Comparison of ENCODE assay signal across 8 cellular contexts in genomic region chr16:1300664-1301476, GRCh38. TPM values are rescaled to one million over a fixed set of nuclear protein-coding genes. Genes with fewer than 3 reads are reported as not detected.
DNase-seq lines count a peak whose midpoint lies in the region; ATAC-seq and TF ChIP-seq lines count a peak whose summit lies in the region.

No MANE protein-coding gene starts in this region.

- peak; percentile 76 for ATAC-seq in CD8-positive, alpha-beta T cell
- ATAC-seq in HG02763 (IDR thresholded peaks at IDR 0.05; ENCODE audit: unreplicated experiment) (no peak), HG03571 (IDR thresholded peaks at IDR 0.05; ENCODE audit: unreplicated experiment) (no peak)

- H3K36me3 Mint-ChIP-seq in CD8-positive, alpha-beta T cell: no peaks in the 10 kb centered on the region

- H3K4me1 Mint-ChIP-seq in CD8-positive, alpha-beta T cell (ENCODE audit: low read depth): peaks cover 16% of the 10 kb centered on the region

- H3K9ac ChIP-seq in iPS-20b (ENCODE audit: low read depth, low read length): no peak overlapping the region

- CTCF ChIA-PET in CD8-positive, alpha-beta T cell (lab: Charles Lee): interaction anchor here (0.6 to 1.8 kb wide), 11 partner anchors 9 to 578 kb away, joined by 3 to 6 read pairs (median 3); partner anchors contain the start of gene MAPK8IP3

- H3K27ac Mint-ChIP-seq in CD8-positive, alpha-beta T cell: no peak overlapping the region

- POLR2A ChIA-PET in CD8-positive, alpha-beta T cell (lab: Charles Lee): interaction anchor here (0.8 kb wide), 1 partner anchor 32 kb away, joined by 4 read pairs; no protein-coding TSS in a partner anchor

- no peaks in the 10 kb centered on the region for H3K36me3 ChIP-seq in CD8-positive, alpha-beta T cell (ENCODE audit: insufficient read depth, low read length)
- H3K36me3 ChIP-seq in iPS-20b (ENCODE audit: insufficient read depth, low read depth, low read length): no peaks in the 10 kb centered on the region

- H3K27ac ChIP-seq in CD8-positive, alpha-beta T cell (ENCODE audit: low read depth, low read length): no peak overlapping the region
- no peak overlapping the region for H3K27ac ChIP-seq in iPS-20b (ENCODE audit: low read length)

- intact Hi-C loops in CD8-positive, alpha-beta T cell (cut with DNase I, micrococcal nuclease): loop anchor here in 1 of 2 experiments (2.0 to 10.0 kb wide), 4 partner anchors 42 to 666 kb away; partner anchors contain the start of genes CLCN7, METTL26, TMEM204 and WFIKKN1

- DNase-seq in CD8-positive, alpha-beta T cell: peak; percentile 56 to 86 (median 69)
- DNase-seq in HUDEP-2 (lab: John Stamatoyannopoulos, UW; ENCODE audit: unreplicated experiment in 76 of 76): peak in 55 of 76 experiments; percentile 6 to 71 (median 43)
- DNase-seq in T-helper 9 cell: peak; percentile 67
- peak; percentile 78 for DNase-seq in astrocyte of the hippocampus (ENCODE audit: low read depth, low spot score)
- peak; percentile 51 to 69 (median 67) for DNase-seq in stimulated activated CD4-positive, alpha-beta T cell treated with anti-CD3 and anti-CD28 coated beads, Interleukin-12 subunit alpha, Interleukin-12 subunit beta, amount 100 ng/mL, for 48 hours (ENCODE audit: low read depth in 2 of 3, low spot score in 1 of 3)

- no peak overlapping the region for H3K4me3 Mint-ChIP-seq in CD8-positive, alpha-beta T cell

- H3K27me3 ChIP-seq in CD8-positive, alpha-beta T cell (ENCODE audit: insufficient read depth, low read length): no peaks in the 10 kb centered on the region
- peaks cover 14% of the 10 kb centered on the region for H3K27me3 ChIP-seq in iPS-20b (ENCODE audit: insufficient read depth, low read length)

- peaks cover 43% of the 10 kb centered on the region for H3K4me1 ChIP-seq in CD8-positive, alpha-beta T cell (ENCODE audit: insufficient read depth, low read length)
- no peaks in the 10 kb centered on the region; the same call in 1 of the 2 replicates for H3K4me1 ChIP-seq in iPS-20b (ENCODE audit: insufficient read depth, low read length)

- peaks cover 10% of the 10 kb centered on the region for H3K27me3 Mint-ChIP-seq in CD8-positive, alpha-beta T cell (ENCODE audit: low read depth)

- TF ChIP-seq CTCF in CD8-positive, alpha-beta T cell (IDR thresholded peaks at IDR 0.05): peak; percentile 91

- H3K9me3 ChIP-seq in CD8-positive, alpha-beta T cell (ENCODE audit: low read length): no peaks in the 10 kb centered on the region
- H3K9me3 ChIP-seq in iPS-20b (ENCODE audit: insufficient read depth, low read depth, low read length): no peaks in the 10 kb centered on the region

- H3K4me3 ChIP-seq in CD8-positive, alpha-beta T cell (ENCODE audit: low read depth, low read length): peak overlapping the region; percentile 11
- H3K4me3 ChIP-seq in iPS-20b (ENCODE audit: low read length): peak overlapping the region; percentile 16; the same call in 1 of the 2 replicates

- H3K9me3 Mint-ChIP-seq in CD8-positive, alpha-beta T cell: no peaks in the 10 kb centered on the region

RNA-seq across cellular contexts. Expression of gene UBE2I, which starts 8.6 kb away (rescaled TPM):
- total RNA-seq in CD8-positive, alpha-beta T cell: 100 to 1,000 TPM; 285 to 294 TPM

RNA-seq across cellular contexts. Expression of gene BAIAP3, which starts 32.6 kb away (rescaled TPM):
- 10 to 100 TPM; 13.8 to 18.3 TPM for total RNA-seq in CD8-positive, alpha-beta T cell

RNA-seq across cellular contexts. Expression of gene TPSD1, which starts 45.0 kb away (rescaled TPM):
- not detected for total RNA-seq in CD8-positive, alpha-beta T cell

RNA-seq across cellular contexts. Expression of gene TSR3, which starts 50.8 kb away (rescaled TPM):
- 10 to 100 TPM; 21.6 to 22.7 TPM for total RNA-seq in CD8-positive, alpha-beta T cell

RNA-seq across cellular contexts. Expression of gene GNPTG, which starts 50.9 kb away (rescaled TPM):
- total RNA-seq in CD8-positive, alpha-beta T cell: 10 to 100 TPM; 30.7 to 31.9 TPM
